5 cellular contexts compared by ENCODE assay signal in the genomic region with DNA sequence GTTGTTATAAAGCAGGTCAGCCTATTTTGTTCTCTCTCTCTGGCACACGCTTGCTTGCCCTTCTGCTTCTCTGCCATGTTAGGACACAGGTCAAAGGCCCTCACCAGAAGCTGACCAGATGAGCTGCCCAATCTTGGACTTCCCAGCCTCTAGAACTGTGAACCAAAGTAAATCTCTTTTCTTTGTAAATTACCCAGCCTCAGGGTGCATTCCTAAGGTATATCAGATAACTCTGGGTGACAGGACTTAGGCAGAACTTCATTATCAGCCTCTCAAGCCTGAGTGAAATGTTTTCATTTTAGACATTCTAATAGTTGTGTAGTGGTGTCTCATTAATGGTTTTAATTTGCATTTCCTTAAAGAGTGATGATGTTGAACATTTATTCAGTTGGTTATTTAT.
"Had no signal": no experiment of that assay in that cellular context is flagged by ENCODE, and none has a peak within 500 bp of the region (broad histone marks: within the 10 kb centered on the region; RNA-seq: fewer than 3 reads in every experiment).

No MANE protein-coding gene starts in this region.

- H3K4me1 Mint-ChIP-seq: H9 had no signal

- H2AFZ ChIP-seq: GM23338 had no signal

- H3K4me3 Mint-ChIP-seq: GM23338, H9 had no signal

- H3K27ac Mint-ChIP-seq: GM23338, H9 had no signal

- H3K4me2 ChIP-seq: GM23338 had no signal

- H3K4me3 ChIP-seq: GM23338, K562 had no signal

- DNase-seq: H9, HCEC 1CT, IMR-90 had no signal

- ATAC-seq: GM23338, K562 had no signal
